ENCODE assay signal across 8 cellular contexts in the genomic region with DNA sequence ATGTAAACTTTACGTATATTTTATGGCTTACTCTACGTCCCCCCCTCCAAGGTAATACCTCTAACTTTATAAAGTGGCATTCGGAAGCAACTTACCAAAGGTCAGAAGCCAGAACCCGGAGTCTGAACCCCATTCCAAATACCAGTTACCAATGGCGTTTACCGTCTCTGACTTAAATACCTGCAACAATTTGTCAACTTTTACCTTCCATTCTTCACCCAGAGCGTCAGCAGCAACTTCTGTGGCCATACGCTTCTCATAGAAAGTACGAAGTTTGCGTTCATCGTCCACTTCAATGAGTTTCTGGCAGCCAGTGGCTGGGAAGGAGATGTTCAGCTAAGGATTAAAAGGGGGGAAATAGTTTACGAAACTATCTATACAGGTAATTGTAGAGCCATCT. TPM values are rescaled to one million over a fixed set of nuclear protein-coding genes. Genes with fewer than 3 reads are reported as not detected.
DNase-seq lines count a peak whose midpoint lies in the region; ATAC-seq and TF ChIP-seq lines count a peak whose summit lies in the region.

No MANE protein-coding gene starts in this region.

- H3K9me3 Mint-ChIP-seq in stimulated activated naive CD8-positive, alpha-beta T cell treated with anti-CD3 and anti-CD28 coated beads, Interleukin-15, Interleukin-2, amounts not matched to agents 100 ng/mL and 50 ng/mL, for 24 hours, result no peaks in the 10 kb centered on the region

- no peak overlapping the region for H2AFZ ChIP-seq in mesenchymal stem cell (ENCODE audit: low read depth, low read length)

- peak overlapping the region; percentile 52 to 64 for H3K4me3 ChIP-seq in body of pancreas
- H3K4me3 ChIP-seq in mesenchymal stem cell (ENCODE audit: insufficient read depth in 1 of 2, low read depth in 1 of 2, low read length in 2 of 2), result peak overlapping the region; percentile 76 to 89

- H3K23ac ChIP-seq in mesenchymal stem cell (ENCODE audit: low read length in 2 of 2), result no peak overlapping the region

- no peaks in the 10 kb centered on the region for H3K27me3 ChIP-seq in body of pancreas
- H3K27me3 ChIP-seq in mesenchymal stem cell (ENCODE audit: control insufficient read depth in 1 of 2, insufficient read depth in 1 of 2, low read length in 2 of 2), result no peaks in the 10 kb centered on the region

- H2BK15ac ChIP-seq in mesenchymal stem cell (ENCODE audit: low read depth, poor library complexity, severe bottlenecking), result no peak overlapping the region

- H4K8ac ChIP-seq in mesenchymal stem cell (ENCODE audit: low read length), result no peak overlapping the region

- H3K9me3 ChIP-seq in body of pancreas (no peaks in the 10 kb centered on the region), mesenchymal stem cell (ENCODE audit: control insufficient read depth, low read length) (no peaks in the 10 kb centered on the region)

- H2BK12ac ChIP-seq in mesenchymal stem cell (ENCODE audit: low read length in 2 of 2), result no peak overlapping the region

- peak overlapping the region; percentile 100 for H3K4me3 Mint-ChIP-seq in stimulated activated naive CD8-positive, alpha-beta T cell treated with anti-CD3 and anti-CD28 coated beads, Interleukin-15, Interleukin-2, amounts not matched to agents 100 ng/mL and 50 ng/mL, for 24 hours

- ATAC-seq in stimulated activated naive CD8-positive, alpha-beta T cell treated with anti-CD3 and anti-CD28 coated beads, Interleukin-15, Interleukin-2, amounts not matched to agents 100 U/mL and 50 U/mL, for 24 hours, result no peak
- no peak for ATAC-seq in body of pancreas
- no peak for ATAC-seq in GM19455 (IDR thresholded peaks at IDR 0.05; ENCODE audit: unreplicated experiment)
- no peak for ATAC-seq in esophagus mucosa

- H3K27ac ChIP-seq in body of pancreas (peak overlapping the region; percentile 90 to 97 (median 93)), mesenchymal stem cell (ENCODE audit: low read length, poor library complexity, severe bottlenecking) (peak overlapping the region; percentile 81)

- TF ChIP-seq CTCF in body of pancreas (IDR thresholded peaks at IDR 0.05), result no peak

- no peak overlapping the region for H2BK120ac ChIP-seq in mesenchymal stem cell (ENCODE audit: low read depth, low read length)

- no peak overlapping the region for H2BK5ac ChIP-seq in mesenchymal stem cell (ENCODE audit: low read depth, low read length, poor library complexity, severe bottlenecking)

- H3K4ac ChIP-seq in mesenchymal stem cell (ENCODE audit: low read depth in 1 of 2, low read length in 2 of 2), result peak overlapping the region; percentile 30 to 77

- TF ChIP-seq POLR2A in body of pancreas (IDR thresholded peaks at IDR 0.05), result no peak

- no peak overlapping the region for H3K14ac ChIP-seq in mesenchymal stem cell (ENCODE audit: low read length in 2 of 2)

- WGBS in body of pancreas, 2 donors, result 4% methylated on average over 12 of the region's 12 CpGs
- 3% methylated on average over 12 of the region's 12 CpGs for WGBS in mesenchymal stem cell

- H3K79me1 ChIP-seq in mesenchymal stem cell (replicated peaks; ENCODE audit: low read length, poor library complexity, severe bottlenecking), result no peaks in the 10 kb centered on the region

- H3K36me3 Mint-ChIP-seq in stimulated activated naive CD8-positive, alpha-beta T cell treated with anti-CD3 and anti-CD28 coated beads, Interleukin-15, Interleukin-2, amounts not matched to agents 100 ng/mL and 50 ng/mL, for 24 hours (ENCODE audit: low read depth), result peaks cover 68% of the 10 kb centered on the region

- peaks cover 32% of the 10 kb centered on the region for H3K4me1 ChIP-seq in body of pancreas
- peaks cover 5% of the 10 kb centered on the region for H3K4me1 ChIP-seq in mesenchymal stem cell (ENCODE audit: control insufficient read depth, insufficient read depth, low read depth, low read length)

- intact Hi-C loops in body of pancreas (cut with DNase I), result no loop called here

- no peak overlapping the region for H2AK5ac ChIP-seq in mesenchymal stem cell (ENCODE audit: low read length, severe bottlenecking)

- peak overlapping the region; percentile 100 for H3K27ac Mint-ChIP-seq in stimulated activated naive CD8-positive, alpha-beta T cell treated with anti-CD3 and anti-CD28 coated beads, Interleukin-15, Interleukin-2, amounts not matched to agents 100 ng/mL and 50 ng/mL, for 24 hours

- no peaks in the 10 kb centered on the region for H3K27me3 Mint-ChIP-seq in stimulated activated naive CD8-positive, alpha-beta T cell treated with anti-CD3 and anti-CD28 coated beads, Interleukin-15, Interleukin-2, amounts not matched to agents 100 ng/mL and 50 ng/mL, for 24 hours

- H3K4me1 Mint-ChIP-seq in stimulated activated naive CD8-positive, alpha-beta T cell treated with anti-CD3 and anti-CD28 coated beads, Interleukin-15, Interleukin-2, amounts not matched to agents 100 ng/mL and 50 ng/mL, for 24 hours (ENCODE audit: low read depth), result peaks cover 64% of the 10 kb centered on the region

- no peak overlapping the region for H4K91ac ChIP-seq in mesenchymal stem cell (ENCODE audit: low read length)

- H3K4me2 ChIP-seq in mesenchymal stem cell (ENCODE audit: low read length, poor library complexity, severe bottlenecking), result peak overlapping the region; percentile 48

- no peak for DNase-seq in stimulated activated naive CD8-positive, alpha-beta T cell treated with anti-CD3 and anti-CD28 coated beads, Interleukin-15, Interleukin-2, amounts not matched to agents 100 U/mL and 50 U/mL, for 24 hours
- no peak for DNase-seq in body of pancreas
- no peak for DNase-seq in mesenchymal stem cell
- no peak for DNase-seq in SKM-1 (lab: John Stamatoyannopoulos, UW; ENCODE audit: unreplicated experiment)
- DNase-seq in COR-L47 (lab: John Stamatoyannopoulos, UW), result no peak

- peak overlapping the region; percentile 97 for H3K9ac ChIP-seq in mesenchymal stem cell (ENCODE audit: low read length)

- peak overlapping the region in 1 of 2 experiments; percentile 91 for H3K18ac ChIP-seq in mesenchymal stem cell (ENCODE audit: low read depth in 1 of 2, low read length in 2 of 2)

- H3K36me3 ChIP-seq in body of pancreas (replicated peaks in 1 of 2; ENCODE audit: insufficient read depth in 1 of 2, low read depth in 2 of 2) (peaks cover 17 to 19% of the 10 kb centered on the region in 2 donors), mesenchymal stem cell (ENCODE audit: control insufficient read depth in 1 of 2, insufficient read depth in 2 of 2, low read depth in 1 of 2, low read length in 2 of 2) (peaks cover 11 to 51% of the 10 kb centered on the region in 2 experiments)

RNA-seq across cellular contexts. Expression of a gene that starts 0.8 kb away (rescaled TPM):
- total RNA-seq in body of pancreas (1,000 to 10,000 TPM; 1,348 to 1,410 TPM), esophagus mucosa (2,212 TPM)
- 2,082 TPM for polyA plus RNA-seq in mesenchymal stem cell (2013, experiment 1 of 2)
- polyA plus RNA-seq in mesenchymal stem cell (2013, experiment 2 of 2), result 2,286 TPM

RNA-seq across cellular contexts. Expression of a gene that starts 29.5 kb away (rescaled TPM):
- total RNA-seq in body of pancreas (1 to 10 TPM; 5.3 to 8.0 TPM), esophagus mucosa (3.1 TPM)
- 2.0 TPM for polyA plus RNA-seq in mesenchymal stem cell (2013, experiment 1 of 2)
- polyA plus RNA-seq in mesenchymal stem cell (2013, experiment 2 of 2), result 2.2 TPM
